In genomic region chr13:75618308-75618707, GRCh38 we compare ENCODE assay signal across 1 cellular context.
TF ChIP-seq lines count a peak whose summit lies in the region.

No MANE protein-coding gene starts in this region.

TF ChIP-seq in HepG2, 621 proteins besides CTCF, POLR2A, EP300 and RAD21:
- TF ChIP-seq ZNF609 (CRISPR knock-in tag; IDR thresholded peaks at IDR 0.05; ENCODE audit: borderline replicate concordance) (no peak), ARNT (IDR thresholded peaks at IDR 0.05) (no peak), ZNF773 (CRISPR knock-in tag; IDR thresholded peaks at IDR 0.05; ENCODE audit: borderline replicate concordance) (no peak), YEATS4 (CRISPR knock-in tag; IDR thresholded peaks at IDR 0.05; ENCODE audit: borderline replicate concordance) (no peak), MXI1 (IDR thresholded peaks at IDR 0.05; ENCODE audit: borderline replicate concordance, low read depth, low read length) (no peak), ZNF414 (CRISPR knock-in tag; IDR thresholded peaks at IDR 0.05) (no peak), ZNF749 (CRISPR knock-in tag; IDR thresholded peaks at IDR 0.05; ENCODE audit: borderline replicate concordance) (no peak), ZNF777 (CRISPR knock-in tag; IDR thresholded peaks at IDR 0.05) (no peak), SKI (IDR thresholded peaks at IDR 0.05; ENCODE audit: partially characterized antibody) (no peak), ZNF607 (CRISPR knock-in tag; IDR thresholded peaks at IDR 0.05; ENCODE audit: borderline replicate concordance) (no peak), ZNF512B (CRISPR knock-in tag; IDR thresholded peaks at IDR 0.05; ENCODE audit: borderline replicate concordance) (no peak), ZHX1 (CRISPR knock-in tag; IDR thresholded peaks at IDR 0.05; ENCODE audit: low read depth) (no peak), FLYWCH1 (CRISPR knock-in tag; IDR thresholded peaks at IDR 0.05) (no peak), ZMAT5 (CRISPR knock-in tag; IDR thresholded peaks at IDR 0.05; ENCODE audit: borderline replicate concordance, low read depth) (no peak), MAFF (IDR thresholded peaks at IDR 0.05; ENCODE audit: low read depth, low read length) (no peak), PBX3 (CRISPR knock-in tag; IDR thresholded peaks at IDR 0.05; ENCODE audit: borderline replicate concordance) (no peak)
